1 cellular context compared by ENCODE assay signal in genomic region chr6:10576226-10576625, GRCh38.
TF ChIP-seq lines count a peak whose summit lies in the region.

No MANE protein-coding gene starts in this region.

TF ChIP-seq in GM23338, 12 proteins besides CTCF, POLR2A, EP300 and RAD21 (continued from another document):
- TF ChIP-seq, protein P1, sequence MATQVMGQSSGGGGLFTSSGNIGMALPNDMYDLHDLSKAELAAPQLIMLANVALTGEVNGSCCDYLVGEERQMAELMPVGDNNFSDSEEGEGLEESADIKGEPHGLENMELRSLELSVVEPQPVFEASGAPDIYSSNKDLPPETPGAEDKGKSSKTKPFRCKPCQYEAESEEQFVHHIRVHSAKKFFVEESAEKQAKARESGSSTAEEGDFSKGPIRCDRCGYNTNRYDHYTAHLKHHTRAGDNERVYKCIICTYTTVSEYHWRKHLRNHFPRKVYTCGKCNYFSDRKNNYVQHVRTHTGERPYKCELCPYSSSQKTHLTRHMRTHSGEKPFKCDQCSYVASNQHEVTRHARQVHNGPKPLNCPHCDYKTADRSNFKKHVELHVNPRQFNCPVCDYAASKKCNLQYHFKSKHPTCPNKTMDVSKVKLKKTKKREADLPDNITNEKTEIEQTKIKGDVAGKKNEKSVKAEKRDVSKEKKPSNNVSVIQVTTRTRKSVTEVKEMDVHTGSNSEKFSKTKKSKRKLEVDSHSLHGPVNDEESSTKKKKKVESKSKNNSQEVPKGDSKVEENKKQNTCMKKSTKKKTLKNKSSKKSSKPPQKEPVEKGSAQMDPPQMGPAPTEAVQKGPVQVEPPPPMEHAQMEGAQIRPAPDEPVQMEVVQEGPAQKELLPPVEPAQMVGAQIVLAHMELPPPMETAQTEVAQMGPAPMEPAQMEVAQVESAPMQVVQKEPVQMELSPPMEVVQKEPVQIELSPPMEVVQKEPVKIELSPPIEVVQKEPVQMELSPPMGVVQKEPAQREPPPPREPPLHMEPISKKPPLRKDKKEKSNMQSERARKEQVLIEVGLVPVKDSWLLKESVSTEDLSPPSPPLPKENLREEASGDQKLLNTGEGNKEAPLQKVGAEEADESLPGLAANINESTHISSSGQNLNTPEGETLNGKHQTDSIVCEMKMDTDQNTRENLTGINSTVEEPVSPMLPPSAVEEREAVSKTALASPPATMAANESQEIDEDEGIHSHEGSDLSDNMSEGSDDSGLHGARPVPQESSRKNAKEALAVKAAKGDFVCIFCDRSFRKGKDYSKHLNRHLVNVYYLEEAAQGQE (IDR thresholded peaks at IDR 0.05; ENCODE audit: unreplicated experiment): no peak
- TF ChIP-seq JUNB (IDR thresholded peaks at IDR 0.05; ENCODE audit: unreplicated experiment): no peak
